ENCODE assay signal across 8 cellular contexts in the genomic region with DNA sequence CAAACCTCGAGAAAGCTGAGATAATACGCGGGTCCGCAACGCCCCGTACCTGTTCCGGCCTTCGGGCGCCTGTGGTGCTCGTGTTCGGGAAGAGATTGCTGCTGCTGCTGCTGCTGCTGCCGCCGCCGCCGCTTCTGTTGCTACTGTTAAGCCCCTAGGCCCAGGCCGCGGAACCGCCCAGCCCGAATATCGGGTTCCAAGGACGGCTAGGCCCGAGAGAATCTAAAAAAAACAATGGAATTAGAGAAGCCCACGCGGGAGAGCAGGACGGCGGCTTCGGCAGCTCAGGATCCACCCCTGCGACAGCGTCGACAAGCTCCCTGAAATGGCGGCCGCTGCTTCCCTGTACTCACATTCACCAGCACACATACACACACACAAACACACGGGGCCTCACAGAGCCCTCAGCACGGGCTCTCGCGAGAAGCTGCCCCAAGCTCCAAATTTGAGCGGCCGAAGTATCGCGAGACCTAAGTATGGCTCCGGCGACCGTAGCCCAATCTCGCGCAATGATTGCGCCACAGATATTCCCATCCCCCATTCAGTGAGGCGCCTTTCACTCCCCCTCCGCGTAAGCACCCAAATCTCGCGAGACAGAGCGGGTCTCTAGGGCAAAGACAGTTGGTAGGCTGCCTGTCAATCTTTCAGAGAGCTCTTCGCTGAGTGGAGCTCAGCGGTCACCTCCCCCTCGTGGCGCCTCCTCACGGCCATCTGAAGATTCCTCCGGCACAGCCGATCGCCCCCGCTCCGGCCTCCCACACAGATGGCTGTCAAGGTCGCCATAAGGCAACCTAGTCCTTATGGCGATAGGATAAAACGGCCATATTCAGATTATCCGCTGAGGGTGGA. TPM values are rescaled to one million over a fixed set of nuclear protein-coding genes. Genes with fewer than 3 reads are reported as not detected.
A peak's percentile ranks its signal among the peaks of the same experiment; 100 is the strongest.
DNase-seq lines count a peak whose midpoint lies in the region; ATAC-seq and TF ChIP-seq lines count a peak whose summit lies in the region.

A gene (minus strand): TSS at position 369 of the 849 bp plus-strand sequence. CDS start 1,386 bp downstream, outside the sequence.

- no peaks in the 10 kb centered on the region for H3K27me3 Mint-ChIP-seq in activated B cell treated with CpG ODN at 0.5 μM for 24 hours

- peaks cover 46% of the 10 kb centered on the region for H3K4me1 Mint-ChIP-seq in activated B cell treated with CpG ODN at 0.5 μM for 24 hours

- intact Hi-C loops in activated B cell treated with CpG ODN at 0.5 μM for 24 hours (cut with micrococcal nuclease) = loop anchor here (1.0 to 5.0 kb wide), 9 partner anchors 29 to 785 kb away; a partner anchor contains a TSS

- H3K27ac Mint-ChIP-seq in activated B cell treated with CpG ODN at 0.5 μM for 24 hours = peak within 1 kb of the TSS; percentile 99

- H3K9me3 Mint-ChIP-seq in activated B cell treated with CpG ODN at 0.5 μM for 24 hours = no peaks in the 10 kb centered on the region

- in situ Hi-C loops in GM18951 (cut with MboI; ENCODE audit: low sequenced_read_pairs, unreplicated experiment) = no loop called here

- peak; percentile 81 for TF ChIP-seq POLR2A in GM18951 (IDR thresholded peaks at IDR 0.05; ENCODE audit: extremely low read depth, insufficient read depth, insufficient read length)

- peak within 1 kb of the TSS; percentile 99 for H3K27ac ChIP-seq in caudate nucleus (ENCODE audit: low read depth, low read length)

- ATAC-seq in HG03196 (IDR thresholded peaks at IDR 0.05; ENCODE audit: unreplicated experiment) = peak; percentile 88
- ATAC-seq in activated B cell treated with CpG ODN at 0.5 μM for 24 hours (ENCODE audit: low read depth) = peak; percentile 81

- H3K36me3 Mint-ChIP-seq in activated B cell treated with CpG ODN at 0.5 μM for 24 hours (ENCODE audit: low read depth) = peaks cover 48% of the 10 kb centered on the region

- peak; percentile 41 for TF ChIP-seq CTCF in AG09319 (IDR thresholded peaks at IDR 0.05; ENCODE audit: low read depth, low read length)
- no peak for TF ChIP-seq CTCF in activated B cell treated with CpG ODN at 0.5 μM for 24 hours (IDR thresholded peaks at IDR 0.05)

- peak within 1 kb of the TSS; percentile 99 for H3K4me3 Mint-ChIP-seq in activated B cell treated with CpG ODN at 0.5 μM for 24 hours

- peak; percentile 100 for DNase-seq in AG09319 (ENCODE audit: extremely low read depth, low read depth)
- DNase-seq in NCI-H345 (lab: John Stamatoyannopoulos, UW) = peak; percentile 100
- peak; percentile 94 for DNase-seq in activated B cell treated with CpG ODN at 0.5 μM for 24 hours
- DNase-seq in caudate nucleus (lab: John Stamatoyannopoulos, UW) = peak; percentile 85 to 100 (median 99)
- peak; percentile 97 for DNase-seq in iPS-NIHi7 (ENCODE audit: extremely low spot score)
- peak; percentile 100 for DNase-seq in smooth muscle cell of the brain vasculature (ENCODE audit: low read depth, low spot score)

- CTCF ChIA-PET in activated B cell treated with CpG ODN at 0.5 μM for 24 hours (lab: Charles Lee) = interaction anchor here (0.8 to 2.4 kb wide), 8 partner anchors 11 to 278 kb away, joined by 3 to 21 read pairs (median 6); a partner anchor contains a TSS

- POLR2A ChIA-PET in activated B cell treated with CpG ODN at 0.5 μM for 24 hours (lab: Charles Lee) = interaction anchor here (0.5 to 12.0 kb wide), 65 partner anchors 9 to 1929 kb away, joined by 3 to 764 read pairs (median 4); a partner anchor contains a TSS

RNA-seq across cellular contexts. Expression of the gene that starts here (rescaled TPM):
- 432 and 483 TPM in 2 replicates for total RNA-seq in activated B cell treated with CpG ODN at 0.5 μM for 24 hours

Comparison
In these comparisons a context has a peak if more than half of its experiments do, and no peak if none do; other contexts are left out.
1. Peak in every context shown above with its lines: DNase-seq, ATAC-seq and H3K27ac ChIP-seq.